21 cellular contexts compared by ENCODE assay signal in genomic region chr22:27982106-27982505, GRCh38.
DNase-seq lines count a peak whose midpoint lies in the region; ATAC-seq, FAIRE-seq and TF ChIP-seq lines count a peak whose summit lies in the region.
"Had no signal": no experiment of that assay in that cellular context is flagged by ENCODE, and none has a peak within 500 bp of the region (broad histone marks: within the 10 kb centered on the region; RNA-seq: fewer than 3 reads in every experiment).

No MANE protein-coding gene starts in this region.

- no peak for TF ChIP-seq POLR2A in endothelial cell of umbilical vein (IDR thresholded peaks at IDR 0.05; ENCODE audit: low read depth, low read length)

- H3K27ac Mint-ChIP-seq in activated CD8-positive, alpha-beta T cell treated with anti-CD3 and anti-CD28 coated beads, Interleukin-2, amount 10 ng/mL, durations not matched to agents 7 days and 5 days = no peak overlapping the region
- no peak overlapping the region for H3K27ac Mint-ChIP-seq in activated CD8-positive, alpha-beta T cell treated with anti-CD3 and anti-CD28 coated beads for 36 hours
- H3K27ac Mint-ChIP-seq in neural progenitor cell = peak overlapping the region; percentile 14

- H2AFZ ChIP-seq in endothelial cell of umbilical vein (ENCODE audit: low read depth, low read length) = no peak overlapping the region
- H2AFZ ChIP-seq in neural progenitor cell (replicated peaks) = no peak overlapping the region

- H4K20me1 ChIP-seq in endothelial cell of umbilical vein (replicated peaks; ENCODE audit: control insufficient read depth, extremely low read depth, insufficient read depth, low read length) (no peaks in the 10 kb centered on the region), neural progenitor cell (ENCODE audit: low read depth) (peaks cover 12% of the 10 kb centered on the region)

- no peak overlapping the region for H3K4me3 Mint-ChIP-seq in activated CD8-positive, alpha-beta T cell treated with anti-CD3 and anti-CD28 coated beads, Interleukin-2, amount 10 ng/mL, durations not matched to agents 7 days and 5 days
- no peak overlapping the region for H3K4me3 Mint-ChIP-seq in activated CD8-positive, alpha-beta T cell treated with anti-CD3 and anti-CD28 coated beads for 36 hours
- H3K4me3 Mint-ChIP-seq in neural progenitor cell = no peak overlapping the region

- FAIRE-seq in endothelial cell of umbilical vein (lab: Jason Lieb, UNC) = no peak
- FAIRE-seq: GM18507 had no signal

- H3K36me3 Mint-ChIP-seq in activated CD8-positive, alpha-beta T cell treated with anti-CD3 and anti-CD28 coated beads, Interleukin-2, amount 10 ng/mL, durations not matched to agents 7 days and 5 days (ENCODE audit: low read depth) = no peaks in the 10 kb centered on the region
- no peaks in the 10 kb centered on the region for H3K36me3 Mint-ChIP-seq in activated CD8-positive, alpha-beta T cell treated with anti-CD3 and anti-CD28 coated beads for 36 hours (ENCODE audit: low read depth)
- H3K36me3 Mint-ChIP-seq in neural progenitor cell = peaks cover 36% of the 10 kb centered on the region

- H3K9me1 ChIP-seq in endothelial cell of umbilical vein (replicated peaks; ENCODE audit: control insufficient read depth, extremely low read depth, insufficient read depth, low read length) = no peaks in the 10 kb centered on the region

- no peak for TF ChIP-seq CTCF in activated CD8-positive, alpha-beta T cell treated with anti-CD3 and anti-CD28 coated beads for 36 hours (IDR thresholded peaks at IDR 0.05)
- no peak for TF ChIP-seq CTCF in endothelial cell of umbilical vein (IDR thresholded peaks at IDR 0.05; ENCODE audit: extremely low read depth in 1 of 2, insufficient read depth in 1 of 2, low read depth in 1 of 2, low read length in 2 of 2)
- no peak for TF ChIP-seq CTCF in neural progenitor cell (IDR thresholded peaks at IDR 0.05)

- H3F3A ChIP-seq in neural progenitor cell (ENCODE audit: low read depth) = peaks cover 15% of the 10 kb centered on the region

- H3K4me3 ChIP-seq in endothelial cell of umbilical vein (replicated peaks in 1 of 3; ENCODE audit: insufficient read depth in 1 of 3, low read depth in 1 of 3, low read length in 3 of 3) (no peak overlapping the region), neural progenitor cell (no peak overlapping the region)
- H3K4me3 ChIP-seq: MG63 had no signal

- H3K27me3 Mint-ChIP-seq in activated CD8-positive, alpha-beta T cell treated with anti-CD3 and anti-CD28 coated beads, Interleukin-2, amount 10 ng/mL, durations not matched to agents 7 days and 5 days (ENCODE audit: low read depth) = no peaks in the 10 kb centered on the region
- H3K27me3 Mint-ChIP-seq in activated CD8-positive, alpha-beta T cell treated with anti-CD3 and anti-CD28 coated beads for 36 hours = no peaks in the 10 kb centered on the region
- no peaks in the 10 kb centered on the region for H3K27me3 Mint-ChIP-seq in neural progenitor cell (ENCODE audit: insufficient read depth, low read depth)

- TSS peak; percentile 20 for BruUV-seq in endothelial cell of umbilical vein (replicated peaks; lab: Mats Ljungman, UMichigan)

- no peaks in the 10 kb centered on the region for H3K27me3 ChIP-seq in endothelial cell of umbilical vein (ENCODE audit: control insufficient read depth in 2 of 2, insufficient read depth in 2 of 2, low read length in 2 of 2)
- no peaks in the 10 kb centered on the region for H3K27me3 ChIP-seq in neural progenitor cell
- H3K27me3 ChIP-seq: MG63 had no signal

- no peaks in the 10 kb centered on the region for H3K9me3 Mint-ChIP-seq in activated CD8-positive, alpha-beta T cell treated with anti-CD3 and anti-CD28 coated beads, Interleukin-2, amount 10 ng/mL, durations not matched to agents 7 days and 5 days (ENCODE audit: insufficient read depth)
- H3K9me3 Mint-ChIP-seq in activated CD8-positive, alpha-beta T cell treated with anti-CD3 and anti-CD28 coated beads for 36 hours = no peaks in the 10 kb centered on the region
- H3K9me3 Mint-ChIP-seq in neural progenitor cell = no peaks in the 10 kb centered on the region

- intact Hi-C loops in activated CD8-positive, alpha-beta T cell treated with anti-CD3 and anti-CD28 coated beads for 36 hours (cut with micrococcal nuclease) = no loop called here
- intact Hi-C loops in endothelial cell of umbilical vein (cut with micrococcal nuclease) = no loop called here

- H3K4me1 ChIP-seq in endothelial cell of umbilical vein (ENCODE audit: control insufficient read depth, extremely low read depth, insufficient read depth, low read length) = no peaks in the 10 kb centered on the region
- H3K4me1 ChIP-seq in neural progenitor cell = peaks cover 10% of the 10 kb centered on the region

- DNase-seq in activated CD8-positive, alpha-beta T cell treated with anti-CD3 and anti-CD28 coated beads, Interleukin-2, amount 10 ng/mL, durations not matched to agents 7 days and 5 days = peak; percentile 9
- DNase-seq in activated CD8-positive, alpha-beta T cell treated with anti-CD3 and anti-CD28 coated beads for 36 hours = no peak
- DNase-seq in endothelial cell of umbilical vein (ENCODE audit: low read depth, low spot score) (no peak), neural progenitor cell (ENCODE audit: low spot score) (no peak), caudate nucleus (lab: John Stamatoyannopoulos, UW) (no peak), NCI-H2081 (lab: John Stamatoyannopoulos, UW) (no peak), NCI-H69 (lab: John Stamatoyannopoulos, UW) (no peak)
- DNase-seq: 8988T, Calu3, DMS153, H7, KBM-7, MG63, NCI-H1105 treated with DMSO at 0.1 percent for 48 hours, NCI-H2029 treated with DMSO at 0.1 percent for 48 hours, NCI-H2227 treated with DMSO at 0.1 percent for 48 hours, NCI-H526 treated with DMSO at 0.1 percent for 48 hours, Right ventricle myocardium superior, RPMI8226 had no signal

- H3K79me2 ChIP-seq in endothelial cell of umbilical vein (ENCODE audit: control insufficient read depth, insufficient read depth, low read length) (no peaks in the 10 kb centered on the region), neural progenitor cell (ENCODE audit: low read depth) (no peaks in the 10 kb centered on the region)

- H3K36me3 ChIP-seq in endothelial cell of umbilical vein (ENCODE audit: control insufficient read depth in 2 of 2, extremely low read depth in 1 of 2, insufficient read depth in 2 of 2, low read length in 2 of 2) (peaks cover 0 to 19% of the 10 kb centered on the region in 2 experiments), neural progenitor cell (no peaks in the 10 kb centered on the region)

- CTCF ChIA-PET in activated CD8-positive, alpha-beta T cell treated with anti-CD3 and anti-CD28 coated beads, Interleukin-2, amount 10 ng/mL, durations not matched to agents 7 days and 5 days (lab: Charles Lee) = no interaction called here
- CTCF ChIA-PET in activated CD8-positive, alpha-beta T cell treated with anti-CD3 and anti-CD28 coated beads for 36 hours (lab: Charles Lee) = no interaction called here
- CTCF ChIA-PET in endothelial cell of umbilical vein (lab: Charles Lee) = interaction anchor here (1.1 kb wide), 1 partner anchor 9 kb away, joined by 5 read pairs; no protein-coding TSS in a partner anchor

- POLR2A ChIA-PET in activated CD8-positive, alpha-beta T cell treated with anti-CD3 and anti-CD28 coated beads, Interleukin-2, amount 10 ng/mL, durations not matched to agents 7 days and 5 days (lab: Charles Lee) = no interaction called here
- POLR2A ChIA-PET in activated CD8-positive, alpha-beta T cell treated with anti-CD3 and anti-CD28 coated beads for 36 hours (lab: Charles Lee) = no interaction called here
- POLR2A ChIA-PET in endothelial cell of umbilical vein (lab: Charles Lee) = no interaction called here

- no peak for ATAC-seq in activated CD8-positive, alpha-beta T cell treated with anti-CD3 and anti-CD28 coated beads, Interleukin-2, amount 10 ng/mL, durations not matched to agents 7 days and 5 days
- no peak for ATAC-seq in activated CD8-positive, alpha-beta T cell treated with anti-CD3 and anti-CD28 coated beads for 36 hours
- no peak for ATAC-seq in HG02678 (IDR thresholded peaks at IDR 0.05; ENCODE audit: unreplicated experiment)

- H3K9ac ChIP-seq in endothelial cell of umbilical vein (replicated peaks; ENCODE audit: extremely low read depth, insufficient read depth, low read length) (no peak overlapping the region), neural progenitor cell (no peak overlapping the region)

- H3K27ac ChIP-seq in endothelial cell of umbilical vein (ENCODE audit: insufficient read depth, low read depth, low read length) (no peak overlapping the region), neural progenitor cell (no peak overlapping the region), caudate nucleus (ENCODE audit: low read depth, low read length) (no peak overlapping the region)

- H3K9me3 ChIP-seq in endothelial cell of umbilical vein (replicated peaks; ENCODE audit: control insufficient read depth, insufficient read depth, low read length) (no peaks in the 10 kb centered on the region), neural progenitor cell (ENCODE audit: low read depth) (no peaks in the 10 kb centered on the region)
- H3K9me3 ChIP-seq: MG63 had no signal

- peaks cover 1% of the 10 kb centered on the region for H3K4me1 Mint-ChIP-seq in activated CD8-positive, alpha-beta T cell treated with anti-CD3 and anti-CD28 coated beads, Interleukin-2, amount 10 ng/mL, durations not matched to agents 7 days and 5 days (ENCODE audit: low read depth)
- peaks cover under 1% of the 10 kb centered on the region for H3K4me1 Mint-ChIP-seq in activated CD8-positive, alpha-beta T cell treated with anti-CD3 and anti-CD28 coated beads for 36 hours (ENCODE audit: low read depth)
- peaks cover 11% of the 10 kb centered on the region for H3K4me1 Mint-ChIP-seq in neural progenitor cell

- H3K4me2 ChIP-seq in endothelial cell of umbilical vein (ENCODE audit: insufficient read depth, low read length) = no peak overlapping the region
- H3K4me2 ChIP-seq in neural progenitor cell = no peak overlapping the region

- dilution Hi-C loops in endothelial cell of umbilical vein (cut with MboI; ENCODE audit: extremely low pct_ligation_motif_present, low sequenced_read_pairs) = no loop called here

TF ChIP-seq in endothelial cell of umbilical vein, 7 proteins besides CTCF, POLR2A, EP300 and RAD21:
- TF ChIP-seq FOS (IDR thresholded peaks at IDR 0.05; ENCODE audit: borderline replicate concordance, insufficient read depth, low read length) (no peak), JUN (IDR thresholded peaks at IDR 0.05; ENCODE audit: borderline replicate concordance, insufficient read depth, insufficient read length, low read depth) (no peak), GATA2 (IDR thresholded peaks at IDR 0.05; ENCODE audit: insufficient read depth, insufficient read length, low read depth, low read length) (no peak), POLR2AphosphoS5 (IDR thresholded peaks at IDR 0.05; ENCODE audit: insufficient read depth, low read depth, low read length) (no peak), EZH2 (IDR thresholded peaks at IDR 0.05; ENCODE audit: borderline replicate concordance, low read depth, low read length, severe bottlenecking) (no peak), MYC (IDR thresholded peaks at IDR 0.05; ENCODE audit: low read depth, low read length) (no peak)
- TF ChIP-seq, protein P1, sequence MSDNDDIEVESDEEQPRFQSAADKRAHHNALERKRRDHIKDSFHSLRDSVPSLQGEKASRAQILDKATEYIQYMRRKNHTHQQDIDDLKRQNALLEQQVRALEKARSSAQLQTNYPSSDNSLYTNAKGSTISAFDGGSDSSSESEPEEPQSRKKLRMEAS (IDR thresholded peaks at IDR 0.05; ENCODE audit: insufficient read depth, insufficient read length) = no peak
TF ChIP-seq in endothelial cell of umbilical vein: peak in this region for 0.
